Comparison of ENCODE assay signal across 20 cellular contexts in genomic region chr11:95434489-95435057, GRCh38.
"Had no signal": no experiment of that assay in that cellular context is flagged by ENCODE, and none has a peak within 500 bp of the region (broad histone marks: within the 10 kb centered on the region; RNA-seq: fewer than 3 reads in every experiment).

No MANE protein-coding gene starts in this region.

- H3K4me3 Mint-ChIP-seq: neural progenitor cell; stimulated activated effector memory CD8-positive, alpha-beta T cell treated with anti-CD3 and anti-CD28 coated beads, Interleukin-12 subunit alpha, Interleukin-12 subunit beta, amount 100 ng/mL, for 72 hours; stimulated activated naive CD8-positive, alpha-beta T cell treated with anti-CD3 and anti-CD28 coated beads, Interleukin-15, amount 100 ng/mL, for 72 hours had no signal

- H3K9me3 Mint-ChIP-seq: stimulated activated effector memory CD8-positive, alpha-beta T cell treated with anti-CD3 and anti-CD28 coated beads, Interleukin-12 subunit alpha, Interleukin-12 subunit beta, amount 100 ng/mL, for 72 hours; stimulated activated naive CD8-positive, alpha-beta T cell treated with anti-CD3 and anti-CD28 coated beads, Interleukin-15, amount 100 ng/mL, for 72 hours had no signal

- H3K27me3 Mint-ChIP-seq: stimulated activated naive CD8-positive, alpha-beta T cell treated with anti-CD3 and anti-CD28 coated beads, Interleukin-15, amount 100 ng/mL, for 72 hours had no signal

- H3K4me1 Mint-ChIP-seq: stimulated activated effector memory CD8-positive, alpha-beta T cell treated with anti-CD3 and anti-CD28 coated beads, Interleukin-12 subunit alpha, Interleukin-12 subunit beta, amount 100 ng/mL, for 72 hours had no signal

- DNase-seq: activated CD4-positive, alpha-beta T cell treated with anti-CD3 and anti-CD28 coated beads, Interleukin-2, amount 50 U/mL, for 1 hour; activated effector memory CD4-positive, alpha-beta T cell treated with Interleukin-2 at 50 U/mL for 16 hours; activated T-cell treated with anti-CD3 and anti-CD28 coated beads, Interleukin-2, amount 50 U/mL, for 48 hours; central memory CD4-positive, alpha-beta T cell; dermis blood vessel endothelial cell; effector CD8-positive, alpha-beta T cell; erythroblast; foreskin fibroblast; lower lobe of right lung; mesendoderm; mucosa of descending colon; posterior cingulate gyrus; right lobe of liver; stimulated activated CD4-positive, alpha-beta T cell treated with anti-CD3 and anti-CD28 coated beads, Interleukin-2, amount 100 ng/mL, for 24 hours; stimulated activated naive CD8-positive, alpha-beta T cell treated with anti-CD3 and anti-CD28 coated beads, Interleukin-15, amount 100 ng/mL, for 72 hours; tibial artery had no signal

- ATAC-seq: activated naive CD4-positive, alpha-beta T cell treated with anti-CD3 and anti-CD28 coated beads, Interleukin-2, amount 50 U/mL, for 72 hours; left lobe of liver; lower lobe of right lung; mucosa of descending colon; right lobe of liver; stimulated activated effector memory CD8-positive, alpha-beta T cell treated with anti-CD3 and anti-CD28 coated beads, Interleukin-12 subunit alpha, Interleukin-12 subunit beta, amount 100 ng/mL, for 72 hours; stimulated activated naive CD8-positive, alpha-beta T cell treated with anti-CD3 and anti-CD28 coated beads, Interleukin-15, amount 100 ng/mL, for 72 hours had no signal

- H3K36me3 Mint-ChIP-seq: neural progenitor cell; stimulated activated effector memory CD8-positive, alpha-beta T cell treated with anti-CD3 and anti-CD28 coated beads, Interleukin-12 subunit alpha, Interleukin-12 subunit beta, amount 100 ng/mL, for 72 hours had no signal

- H3K27ac Mint-ChIP-seq: activated naive CD4-positive, alpha-beta T cell treated with anti-CD3 and anti-CD28 coated beads, Interleukin-2, amount 50 U/mL, for 72 hours; neural progenitor cell; stimulated activated effector memory CD8-positive, alpha-beta T cell treated with anti-CD3 and anti-CD28 coated beads, Interleukin-12 subunit alpha, Interleukin-12 subunit beta, amount 100 ng/mL, for 72 hours; stimulated activated naive CD8-positive, alpha-beta T cell treated with anti-CD3 and anti-CD28 coated beads, Interleukin-15, amount 100 ng/mL, for 72 hours had no signal
